Comparison of ENCODE assay signal across 1 cellular context in the genomic region with DNA sequence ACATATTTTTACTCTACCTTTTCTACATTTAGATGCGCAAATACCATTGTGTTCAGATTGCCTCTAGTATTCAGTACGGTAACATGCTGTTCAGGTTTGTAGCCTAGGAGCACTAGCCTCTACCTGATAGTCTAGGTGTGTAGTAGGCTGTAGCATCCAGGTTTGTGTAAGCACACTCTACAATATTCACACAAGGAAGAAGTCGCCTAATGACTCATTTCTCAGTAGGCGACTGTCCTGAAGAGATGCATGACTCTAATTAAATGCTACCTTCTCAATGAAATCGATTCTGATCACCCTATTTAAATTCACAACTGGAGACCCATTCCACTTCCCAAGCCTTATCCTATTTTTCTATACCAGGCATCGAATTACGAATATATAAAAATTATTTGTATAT.
TF ChIP-seq lines count a peak whose summit lies in the region.

No MANE protein-coding gene starts in this region.

TF ChIP-seq in GM23338, 12 proteins besides CTCF, POLR2A, EP300 and RAD21 (continued from another document):
- TF ChIP-seq, protein P1, sequence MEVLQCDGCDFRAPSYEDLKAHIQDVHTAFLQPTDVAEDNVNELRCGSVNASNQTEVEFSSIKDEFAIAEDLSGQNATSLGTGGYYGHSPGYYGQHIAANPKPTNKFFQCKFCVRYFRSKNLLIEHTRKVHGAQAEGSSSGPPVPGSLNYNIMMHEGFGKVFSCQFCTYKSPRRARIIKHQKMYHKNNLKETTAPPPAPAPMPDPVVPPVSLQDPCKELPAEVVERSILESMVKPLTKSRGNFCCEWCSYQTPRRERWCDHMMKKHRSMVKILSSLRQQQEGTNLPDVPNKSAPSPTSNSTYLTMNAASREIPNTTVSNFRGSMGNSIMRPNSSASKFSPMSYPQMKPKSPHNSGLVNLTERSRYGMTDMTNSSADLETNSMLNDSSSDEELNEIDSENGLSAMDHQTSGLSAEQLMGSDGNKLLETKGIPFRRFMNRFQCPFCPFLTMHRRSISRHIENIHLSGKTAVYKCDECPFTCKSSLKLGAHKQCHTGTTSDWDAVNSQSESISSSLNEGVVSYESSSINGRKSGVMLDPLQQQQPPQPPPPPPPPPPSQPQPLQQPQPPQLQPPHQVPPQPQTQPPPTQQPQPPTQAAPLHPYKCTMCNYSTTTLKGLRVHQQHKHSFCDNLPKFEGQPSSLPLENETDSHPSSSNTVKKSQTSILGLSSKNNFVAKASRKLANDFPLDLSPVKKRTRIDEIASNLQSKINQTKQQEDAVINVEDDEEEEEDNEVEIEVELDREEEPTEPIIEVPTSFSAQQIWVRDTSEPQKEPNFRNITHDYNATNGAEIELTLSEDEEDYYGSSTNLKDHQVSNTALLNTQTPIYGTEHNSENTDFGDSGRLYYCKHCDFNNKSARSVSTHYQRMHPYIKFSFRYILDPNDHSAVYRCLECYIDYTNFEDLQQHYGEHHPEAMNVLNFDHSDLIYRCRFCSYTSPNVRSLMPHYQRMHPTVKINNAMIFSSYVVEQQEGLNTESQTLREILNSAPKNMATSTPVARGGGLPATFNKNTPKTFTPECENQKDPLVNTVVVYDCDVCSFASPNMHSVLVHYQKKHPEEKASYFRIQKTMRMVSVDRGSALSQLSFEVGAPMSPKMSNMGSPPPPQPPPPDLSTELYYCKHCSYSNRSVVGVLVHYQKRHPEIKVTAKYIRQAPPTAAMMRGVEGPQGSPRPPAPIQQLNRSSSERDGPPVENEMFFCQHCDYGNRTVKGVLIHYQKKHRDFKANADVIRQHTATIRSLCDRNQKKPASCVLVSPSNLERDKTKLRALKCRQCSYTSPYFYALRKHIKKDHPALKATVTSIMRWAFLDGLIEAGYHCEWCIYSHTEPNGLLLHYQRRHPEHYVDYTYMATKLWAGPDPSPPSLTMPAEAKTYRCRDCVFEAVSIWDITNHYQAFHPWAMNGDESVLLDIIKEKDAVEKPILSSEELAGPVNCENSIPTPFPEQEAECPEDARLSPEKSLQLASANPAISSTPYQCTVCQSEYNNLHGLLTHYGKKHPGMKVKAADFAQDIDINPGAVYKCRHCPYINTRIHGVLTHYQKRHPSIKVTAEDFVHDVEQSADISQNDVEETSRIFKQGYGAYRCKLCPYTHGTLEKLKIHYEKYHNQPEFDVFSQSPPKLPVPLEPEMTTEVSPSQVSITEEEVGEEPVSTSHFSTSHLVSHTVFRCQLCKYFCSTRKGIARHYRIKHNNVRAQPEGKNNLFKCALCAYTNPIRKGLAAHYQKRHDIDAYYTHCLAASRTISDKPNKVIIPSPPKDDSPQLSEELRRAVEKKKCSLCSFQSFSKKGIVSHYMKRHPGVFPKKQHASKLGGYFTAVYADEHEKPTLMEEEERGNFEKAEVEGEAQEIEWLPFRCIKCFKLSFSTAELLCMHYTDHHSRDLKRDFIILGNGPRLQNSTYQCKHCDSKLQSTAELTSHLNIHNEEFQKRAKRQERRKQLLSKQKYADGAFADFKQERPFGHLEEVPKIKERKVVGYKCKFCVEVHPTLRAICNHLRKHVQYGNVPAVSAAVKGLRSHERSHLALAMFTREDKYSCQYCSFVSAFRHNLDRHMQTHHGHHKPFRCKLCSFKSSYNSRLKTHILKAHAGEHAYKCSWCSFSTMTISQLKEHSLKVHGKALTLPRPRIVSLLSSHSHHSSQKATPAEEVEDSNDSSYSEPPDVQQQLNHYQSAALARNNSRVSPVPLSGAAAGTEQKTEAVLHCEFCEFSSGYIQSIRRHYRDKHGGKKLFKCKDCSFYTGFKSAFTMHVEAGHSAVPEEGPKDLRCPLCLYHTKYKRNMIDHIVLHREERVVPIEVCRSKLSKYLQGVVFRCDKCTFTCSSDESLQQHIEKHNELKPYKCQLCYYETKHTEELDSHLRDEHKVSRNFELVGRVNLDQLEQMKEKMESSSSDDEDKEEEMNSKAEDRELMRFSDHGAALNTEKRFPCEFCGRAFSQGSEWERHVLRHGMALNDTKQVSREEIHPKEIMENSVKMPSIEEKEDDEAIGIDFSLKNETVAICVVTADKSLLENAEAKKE (CRISPR knock-in tag; IDR thresholded peaks at IDR 0.05) = no peak
- TF ChIP-seq ZNF114 (CRISPR knock-in tag; IDR thresholded peaks at IDR 0.05) (no peak), ZNF331 (CRISPR knock-in tag; IDR thresholded peaks at IDR 0.05; ENCODE audit: low read depth) (no peak), EZH2 (IDR thresholded peaks at IDR 0.05; ENCODE audit: low read depth, unreplicated experiment) (no peak), JUNB (IDR thresholded peaks at IDR 0.05; ENCODE audit: unreplicated experiment) (no peak), STAT1 (IDR thresholded peaks at IDR 0.05; ENCODE audit: unreplicated experiment) (no peak), NANOG (IDR thresholded peaks at IDR 0.05; ENCODE audit: borderline replicate concordance) (no peak)
- TF ChIP-seq, protein P2, sequence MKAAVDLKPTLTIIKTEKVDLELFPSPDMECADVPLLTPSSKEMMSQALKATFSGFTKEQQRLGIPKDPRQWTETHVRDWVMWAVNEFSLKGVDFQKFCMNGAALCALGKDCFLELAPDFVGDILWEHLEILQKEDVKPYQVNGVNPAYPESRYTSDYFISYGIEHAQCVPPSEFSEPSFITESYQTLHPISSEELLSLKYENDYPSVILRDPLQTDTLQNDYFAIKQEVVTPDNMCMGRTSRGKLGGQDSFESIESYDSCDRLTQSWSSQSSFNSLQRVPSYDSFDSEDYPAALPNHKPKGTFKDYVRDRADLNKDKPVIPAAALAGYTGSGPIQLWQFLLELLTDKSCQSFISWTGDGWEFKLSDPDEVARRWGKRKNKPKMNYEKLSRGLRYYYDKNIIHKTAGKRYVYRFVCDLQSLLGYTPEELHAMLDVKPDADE (IDR thresholded peaks at IDR 0.05) = no peak
